Comparison of ENCODE assay signal across 1 cellular context in genomic region chr7:4685676-4686075, GRCh38.
TF ChIP-seq lines count a peak whose summit lies in the region.

No MANE protein-coding gene starts in this region.

TF ChIP-seq in HepG2, 621 proteins besides CTCF, POLR2A, EP300 and RAD21:
- 0 out of 2 replicates have a peak, but pooled peaks have one; percentile 51 for TF ChIP-seq ZNF121 (CRISPR knock-in tag; IDR thresholded peaks at IDR 0.05)
